12 cellular contexts compared by ENCODE assay signal in genomic region chr9:7150153-7150890, GRCh38.
A peak's percentile ranks its signal among the peaks of the same experiment; 100 is the strongest.
DNase-seq lines count a peak whose midpoint lies in the region; ATAC-seq, FAIRE-seq and TF ChIP-seq lines count a peak whose summit lies in the region.
"Had no signal": no experiment of that assay in that cellular context is flagged by ENCODE, and none has a peak within 500 bp of the region (broad histone marks: within the 10 kb centered on the region; RNA-seq: fewer than 3 reads in every experiment).

No MANE protein-coding gene starts in this region.

- ATAC-seq in right cardiac atrium (no peak), HG03558 (IDR thresholded peaks at IDR 0.05; ENCODE audit: extremely low read depth, unreplicated experiment) (peak; percentile 37), HepG2 (no peak)
- peak; percentile 86 for ATAC-seq in activated CD8-positive, alpha-beta T cell treated with anti-CD3 and anti-CD28 coated beads, Interleukin-2, amount 10 ng/mL, durations not matched to agents 7 days and 5 days
- peak; percentile 37 for ATAC-seq in stimulated activated naive CD8-positive, alpha-beta T cell treated with anti-CD3 and anti-CD28 coated beads, Interleukin-15, amount 100 ng/mL, for 72 hours
- ATAC-seq: GM12878 had no signal

- H3K4me1 ChIP-seq in cardiac muscle cell (ENCODE audit: low read depth) (peaks cover 73% of the 10 kb centered on the region), right cardiac atrium (ENCODE audit: control insufficient read depth, insufficient read depth, low read length) (peaks cover 5% of the 10 kb centered on the region), HepG2 (ENCODE audit: insufficient read depth, low read length) (peaks cover 14% of the 10 kb centered on the region)

- H3K4me3 ChIP-seq in cardiac muscle cell (no peak overlapping the region), right cardiac atrium (ENCODE audit: low read length) (no peak overlapping the region), HepG2 (replicated peaks in 1 of 3; ENCODE audit: insufficient read depth in 1 of 3, low read depth in 2 of 3, low read length in 3 of 3) (no peak overlapping the region)
- H3K4me3 ChIP-seq: adrenal gland, GM12878 had no signal

- no peak overlapping the region for H3K9ac ChIP-seq in HepG2 (ENCODE audit: insufficient read depth, low read depth, low read length)

- in situ Hi-C loops in HepG2 (cut with HindIII; ENCODE audit: extremely low pct_ligation_motif_present, low pct_unique_long_range_greater_than_20kb): loop anchor here (10.0 kb wide), 1 partner anchor 56 kb away; no protein-coding TSS in a partner anchor

- peak overlapping the region; percentile 85 for H3K27ac ChIP-seq in cardiac muscle cell
- no peak overlapping the region for H3K27ac ChIP-seq in right cardiac atrium (ENCODE audit: low read length)
- no peak overlapping the region for H3K27ac ChIP-seq in HepG2 (ENCODE audit: extremely low read length, insufficient read depth, low read length)
- H3K27ac ChIP-seq: adrenal gland had no signal

- no peak for TF ChIP-seq EP300 in HepG2 (IDR thresholded peaks at IDR 0.05; ENCODE audit: low read depth in 2 of 2, low read length in 2 of 2)
- no peak for TF ChIP-seq EP300 in HepG2 (CRISPR knock-in tag; IDR thresholded peaks at IDR 0.05; ENCODE audit: borderline replicate concordance)

- H3K4me1 Mint-ChIP-seq in activated CD8-positive, alpha-beta T cell treated with anti-CD3 and anti-CD28 coated beads, Interleukin-2, amount 10 ng/mL, durations not matched to agents 7 days and 5 days (ENCODE audit: low read depth): peaks cover 31% of the 10 kb centered on the region
- peaks cover 35% of the 10 kb centered on the region for H3K4me1 Mint-ChIP-seq in stimulated activated naive CD8-positive, alpha-beta T cell treated with anti-CD3 and anti-CD28 coated beads, Interleukin-15, amount 100 ng/mL, for 72 hours

- H3K36me3 ChIP-seq in cardiac muscle cell (no peaks in the 10 kb centered on the region), HepG2 (replicated peaks in 1 of 2; ENCODE audit: control insufficient read depth in 1 of 2, insufficient read depth in 2 of 2, low read length in 2 of 2) (peaks cover 3 to 5% of the 10 kb centered on the region in 2 experiments; a peak in 3 of 5 replicates)
- H3K36me3 ChIP-seq: adrenal gland had no signal

- TF ChIP-seq POLR2A in HepG2 (IDR thresholded peaks at IDR 0.05; ENCODE audit: insufficient read depth in 1 of 2, low read depth in 2 of 2, low read length in 2 of 2): no peak

- no peaks in the 10 kb centered on the region for H4K20me1 ChIP-seq in HepG2 (ENCODE audit: insufficient read depth, low read length)

- H3K27ac Mint-ChIP-seq in activated CD8-positive, alpha-beta T cell treated with anti-CD3 and anti-CD28 coated beads, Interleukin-2, amount 10 ng/mL, durations not matched to agents 7 days and 5 days: peak overlapping the region; percentile 76
- H3K27ac Mint-ChIP-seq in stimulated activated naive CD8-positive, alpha-beta T cell treated with anti-CD3 and anti-CD28 coated beads, Interleukin-15, amount 100 ng/mL, for 72 hours: peak overlapping the region; percentile 54 to 76
- H3K27ac Mint-ChIP-seq: progenitor cell of endocrine pancreas had no signal

- TF ChIP-seq CTCF in cardiac muscle cell (IDR thresholded peaks at IDR 0.05; ENCODE audit: low read depth, low read length) (no peak), HepG2 (CRISPR knock-in tag; IDR thresholded peaks at IDR 0.05) (no peak)

- POLR2A ChIA-PET in activated CD8-positive, alpha-beta T cell treated with anti-CD3 and anti-CD28 coated beads, Interleukin-2, amount 10 ng/mL, durations not matched to agents 7 days and 5 days (lab: Charles Lee): no interaction called here
- POLR2A ChIA-PET in HepG2 (lab: Yijun Ruan, JAX): no interaction called here

- no peak for TF ChIP-seq RAD21 in HepG2 (CRISPR knock-in tag; IDR thresholded peaks at IDR 0.05)

- H3K9me3 Mint-ChIP-seq in activated CD8-positive, alpha-beta T cell treated with anti-CD3 and anti-CD28 coated beads, Interleukin-2, amount 10 ng/mL, durations not matched to agents 7 days and 5 days (ENCODE audit: insufficient read depth): no peaks in the 10 kb centered on the region
- no peaks in the 10 kb centered on the region for H3K9me3 Mint-ChIP-seq in stimulated activated naive CD8-positive, alpha-beta T cell treated with anti-CD3 and anti-CD28 coated beads, Interleukin-15, amount 100 ng/mL, for 72 hours

- peaks cover 28% of the 10 kb centered on the region for H3K36me3 Mint-ChIP-seq in activated CD8-positive, alpha-beta T cell treated with anti-CD3 and anti-CD28 coated beads, Interleukin-2, amount 10 ng/mL, durations not matched to agents 7 days and 5 days (ENCODE audit: low read depth)

- no peak overlapping the region for H2AFZ ChIP-seq in HepG2 (ENCODE audit: low read length)

- CTCF ChIA-PET in activated CD8-positive, alpha-beta T cell treated with anti-CD3 and anti-CD28 coated beads, Interleukin-2, amount 10 ng/mL, durations not matched to agents 7 days and 5 days (lab: Charles Lee): interaction anchor here (1.0 to 1.4 kb wide), 3 partner anchors 11 to 84 kb away, joined by 3 to 4 read pairs (median 3); no protein-coding TSS in a partner anchor
- CTCF ChIA-PET in HepG2 (lab: Yijun Ruan, JAX; ENCODE audit: low intra/inter-chr PET ratio, low total read pairs): no interaction called here

- H3K4me2 ChIP-seq in HepG2 (ENCODE audit: low read depth, low read length): no peak overlapping the region

- H3K9me3 ChIP-seq in cardiac muscle cell (ENCODE audit: low read depth) (no peaks in the 10 kb centered on the region), right cardiac atrium (ENCODE audit: control insufficient read depth, low read length) (no peaks in the 10 kb centered on the region), HepG2 (ENCODE audit: low read length) (no peaks in the 10 kb centered on the region)
- H3K9me3 ChIP-seq: adrenal gland had no signal

- H3K4me3 Mint-ChIP-seq in activated CD8-positive, alpha-beta T cell treated with anti-CD3 and anti-CD28 coated beads, Interleukin-2, amount 10 ng/mL, durations not matched to agents 7 days and 5 days: peak overlapping the region; percentile 39
- H3K4me3 Mint-ChIP-seq in stimulated activated naive CD8-positive, alpha-beta T cell treated with anti-CD3 and anti-CD28 coated beads, Interleukin-15, amount 100 ng/mL, for 72 hours: no peak overlapping the region

- WGBS in right cardiac atrium: 78% methylated on average over 8 of the region's 8 CpGs
- 90% methylated on average over 8 of the region's 8 CpGs for WGBS in HepG2 (ENCODE audit: low lambda C conversion rate)

- no peaks in the 10 kb centered on the region for H3K27me3 Mint-ChIP-seq in activated CD8-positive, alpha-beta T cell treated with anti-CD3 and anti-CD28 coated beads, Interleukin-2, amount 10 ng/mL, durations not matched to agents 7 days and 5 days (ENCODE audit: low read depth)
- H3K27me3 Mint-ChIP-seq in stimulated activated naive CD8-positive, alpha-beta T cell treated with anti-CD3 and anti-CD28 coated beads, Interleukin-15, amount 100 ng/mL, for 72 hours: no peaks in the 10 kb centered on the region
- H3K27me3 Mint-ChIP-seq: progenitor cell of endocrine pancreas had no signal

- H3K27me3 ChIP-seq in cardiac muscle cell (no peaks in the 10 kb centered on the region), right cardiac atrium (ENCODE audit: control insufficient read depth, insufficient read depth) (no peaks in the 10 kb centered on the region), HepG2 (ENCODE audit: control insufficient read depth in 1 of 2, insufficient read depth in 2 of 2, low read length in 2 of 2) (no peaks in the 10 kb centered on the region)
- H3K27me3 ChIP-seq: adrenal gland had no signal

- intact Hi-C loops in right cardiac atrium (cut with DNase I) (no loop called here), HepG2 (cut with micrococcal nuclease; ENCODE audit: unreplicated experiment) (no loop called here), posterior cingulate gyrus (cut with DNase I) (no loop called here)

- no peak for FAIRE-seq in HepG2 (lab: Jason Lieb, UNC)
- FAIRE-seq: GM12878 had no signal

- no peaks in the 10 kb centered on the region for H3K79me2 ChIP-seq in HepG2 (ENCODE audit: insufficient read depth, low read length)

- no TSS peak for BruUV-seq in HepG2 (replicated peaks; lab: Mats Ljungman, UMichigan)

- DNase-seq in cardiac muscle cell (ENCODE audit: low read depth in 1 of 2, low spot score in 1 of 2) (no peak), right cardiac atrium (no peak), HepG2 (ENCODE audit: low spot score) (no peak), posterior cingulate gyrus (no peak), NCI-H1092 (lab: John Stamatoyannopoulos, UW) (no peak)
- DNase-seq in activated CD8-positive, alpha-beta T cell treated with anti-CD3 and anti-CD28 coated beads, Interleukin-2, amount 10 ng/mL, durations not matched to agents 7 days and 5 days: peak; percentile 61
- no peak for DNase-seq in stimulated activated naive CD8-positive, alpha-beta T cell treated with anti-CD3 and anti-CD28 coated beads, Interleukin-15, amount 100 ng/mL, for 72 hours
- DNase-seq: adrenal gland, NCI-H524 had no signal

TF ChIP-seq in HepG2, 621 proteins besides CTCF, POLR2A, EP300 and RAD21:
- no peak for TF ChIP-seq ZBTB33 (CRISPR knock-in tag; IDR thresholded peaks at IDR 0.05)
- no peak for TF ChIP-seq KDM6A (CRISPR knock-in tag; IDR thresholded peaks at IDR 0.05; ENCODE audit: low read depth)

Comparison
In these comparisons a context has a peak if more than half of its experiments do, and no peak if none do; other contexts are left out.
1. ATAC-seq: peak in HG03558 (single experiment), activated CD8-positive, alpha-beta T cell treated with anti-CD3 and anti-CD28 coated beads, Interleukin-2, amount 10 ng/mL, durations not matched to agents 7 days and 5 days (single experiment) and stimulated activated naive CD8-positive, alpha-beta T cell treated with anti-CD3 and anti-CD28 coated beads, Interleukin-15, amount 100 ng/mL, for 72 hours (single experiment); none in right cardiac atrium (0 of 2) and HepG2 (single experiment).